ENCODE assay signal across 8 cellular contexts in the genomic region with DNA sequence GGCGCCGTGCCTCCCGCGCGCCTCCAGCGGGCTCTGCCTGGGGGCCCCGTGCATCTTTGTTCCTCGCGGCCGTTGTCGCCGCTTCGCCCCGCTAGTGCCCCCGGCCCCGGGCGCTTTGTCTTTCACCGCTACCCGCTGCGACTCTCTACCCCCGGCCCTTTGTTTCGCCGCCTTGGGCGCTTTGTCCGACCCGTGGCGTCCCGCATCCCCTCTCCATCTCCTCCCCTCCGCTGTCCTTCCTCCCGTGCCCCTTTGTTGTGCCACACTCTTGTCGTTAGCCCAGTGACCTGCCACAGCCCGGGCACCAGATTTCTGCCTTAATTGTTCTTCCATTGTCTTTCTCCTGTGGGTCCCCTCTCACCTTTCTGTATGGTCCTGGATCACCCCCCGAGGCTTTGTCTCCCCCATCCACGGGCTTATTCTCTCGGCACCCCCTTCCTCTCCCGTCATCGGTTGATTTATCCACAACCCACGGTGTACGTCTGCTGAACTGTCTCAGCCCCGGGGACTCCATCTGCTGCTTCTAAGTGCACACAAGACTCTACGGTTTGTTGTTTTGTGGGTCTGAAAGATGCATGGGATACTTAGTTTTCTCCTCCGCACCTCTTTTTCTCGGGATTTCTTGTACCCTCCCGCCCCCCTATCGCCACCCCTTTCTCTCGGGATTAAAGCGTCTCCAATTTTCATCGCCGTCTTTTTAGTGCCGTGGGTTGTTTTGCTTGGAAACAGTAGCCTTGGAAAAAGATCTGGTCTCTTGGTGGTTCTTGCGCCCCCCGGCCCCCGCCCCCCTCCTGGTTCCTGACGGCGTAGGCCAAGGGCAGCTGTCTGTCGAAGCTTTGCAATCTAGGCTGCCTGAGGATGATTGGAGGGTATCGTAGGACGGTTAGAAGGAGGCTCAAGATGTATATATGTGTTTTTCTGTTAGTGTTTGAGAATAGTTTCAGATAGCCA. TPM values are rescaled to one million over a fixed set of nuclear protein-coding genes. Genes with fewer than 3 reads are reported as not detected.
DNase-seq lines count a peak whose midpoint lies in the region; ATAC-seq and TF ChIP-seq lines count a peak whose summit lies in the region.

No MANE protein-coding gene starts in this region.

- H3K36me3 ChIP-seq in MG63 (peaks cover 22% of the 10 kb centered on the region), tibial artery (no peaks in the 10 kb centered on the region)

- H3K4me3 Mint-ChIP-seq in activated CD8-positive, alpha-beta T cell treated with anti-CD3 and anti-CD28 coated beads, Interleukin-2, amount 10 ng/mL, durations not matched to agents 7 days and 5 days: peak overlapping the region; percentile 93
- peak overlapping the region; percentile 100 for H3K4me3 Mint-ChIP-seq in endothelial cell (ENCODE audit: unreplicated experiment)
- peak overlapping the region; percentile 96 for H3K4me3 Mint-ChIP-seq in natural killer cell treated with Interleukin-12 subunit alpha and Interleukin-12 subunit beta and Interleukin-15 and Interleukin-18, amount 100 ng/mL, for 72 hours

- H3K4me1 ChIP-seq in tibial artery: peaks cover 0 to 36% (median 30%) of the 10 kb centered on the region in 4 donors

- ATAC-seq in activated CD8-positive, alpha-beta T cell treated with anti-CD3 and anti-CD28 coated beads, Interleukin-2, amount 10 ng/mL, durations not matched to agents 7 days and 5 days: no peak
- no peak for ATAC-seq in natural killer cell treated with Interleukin-12 subunit alpha and Interleukin-12 subunit beta and Interleukin-15 and Interleukin-18, amount 100 ng/mL, for 72 hours

- peaks cover 19% of the 10 kb centered on the region for H3K36me3 Mint-ChIP-seq in activated CD8-positive, alpha-beta T cell treated with anti-CD3 and anti-CD28 coated beads, Interleukin-2, amount 10 ng/mL, durations not matched to agents 7 days and 5 days (ENCODE audit: low read depth)
- peaks cover 7% of the 10 kb centered on the region for H3K36me3 Mint-ChIP-seq in endothelial cell (ENCODE audit: low read depth, unreplicated experiment)
- H3K36me3 Mint-ChIP-seq in natural killer cell treated with Interleukin-12 subunit alpha and Interleukin-12 subunit beta and Interleukin-15 and Interleukin-18, amount 100 ng/mL, for 72 hours: peaks cover 24% of the 10 kb centered on the region

- CTCF ChIA-PET in activated CD8-positive, alpha-beta T cell treated with anti-CD3 and anti-CD28 coated beads, Interleukin-2, amount 10 ng/mL, durations not matched to agents 7 days and 5 days (lab: Charles Lee): interaction anchor here (1.0 to 3.1 kb wide), 3 partner anchors 9 to 333 kb away, joined by 3 to 9 read pairs (median 4); no protein-coding TSS in a partner anchor

- H3K27ac ChIP-seq in tibial artery: peak overlapping the region; percentile 93 to 97

- H3K4me1 Mint-ChIP-seq in activated CD8-positive, alpha-beta T cell treated with anti-CD3 and anti-CD28 coated beads, Interleukin-2, amount 10 ng/mL, durations not matched to agents 7 days and 5 days (ENCODE audit: low read depth): peaks cover 37% of the 10 kb centered on the region
- peaks cover 16% of the 10 kb centered on the region for H3K4me1 Mint-ChIP-seq in endothelial cell (ENCODE audit: unreplicated experiment)
- peaks cover 53 to 58% of the 10 kb centered on the region in 2 donors for H3K4me1 Mint-ChIP-seq in natural killer cell treated with Interleukin-12 subunit alpha and Interleukin-12 subunit beta and Interleukin-15 and Interleukin-18, amount 100 ng/mL, for 72 hours (ENCODE audit: low read depth in 2 of 2)

- POLR2A ChIA-PET in activated CD8-positive, alpha-beta T cell treated with anti-CD3 and anti-CD28 coated beads, Interleukin-2, amount 10 ng/mL, durations not matched to agents 7 days and 5 days (lab: Charles Lee): interaction anchor here (2.8 kb wide), 1 partner anchor 124 kb away, joined by 15 read pairs; no protein-coding TSS in a partner anchor

- H3K27ac Mint-ChIP-seq in activated CD8-positive, alpha-beta T cell treated with anti-CD3 and anti-CD28 coated beads, Interleukin-2, amount 10 ng/mL, durations not matched to agents 7 days and 5 days: peak overlapping the region; percentile 89
- H3K27ac Mint-ChIP-seq in endothelial cell (ENCODE audit: unreplicated experiment): peak overlapping the region; percentile 97
- peak overlapping the region; percentile 89 to 94 for H3K27ac Mint-ChIP-seq in natural killer cell treated with Interleukin-12 subunit alpha and Interleukin-12 subunit beta and Interleukin-15 and Interleukin-18, amount 100 ng/mL, for 72 hours

- H3K27me3 ChIP-seq in MG63 (no peaks in the 10 kb centered on the region), tibial artery (no peaks in the 10 kb centered on the region)

- peak overlapping the region; percentile 74 for H3K4me3 ChIP-seq in MG63
- H3K4me3 ChIP-seq in tibial artery: peak overlapping the region; percentile 65 to 73

- no peaks in the 10 kb centered on the region for H3K27me3 Mint-ChIP-seq in activated CD8-positive, alpha-beta T cell treated with anti-CD3 and anti-CD28 coated beads, Interleukin-2, amount 10 ng/mL, durations not matched to agents 7 days and 5 days (ENCODE audit: low read depth)
- peaks cover 17% of the 10 kb centered on the region for H3K27me3 Mint-ChIP-seq in endothelial cell (ENCODE audit: unreplicated experiment)
- no peaks in the 10 kb centered on the region for H3K27me3 Mint-ChIP-seq in natural killer cell treated with Interleukin-12 subunit alpha and Interleukin-12 subunit beta and Interleukin-15 and Interleukin-18, amount 100 ng/mL, for 72 hours

- TF ChIP-seq CTCF in endothelial cell (IDR thresholded peaks at IDR 0.05; ENCODE audit: unreplicated experiment) (no peak), tibial artery (IDR thresholded peaks at IDR 0.05) (no peak)

- intact Hi-C loops in tibial artery (cut with DNase I; ENCODE audit: low total_unique reads): loop anchor here (5.0 kb wide), 1 partner anchor 409 kb away; the partner anchor contains the start of gene SMIM20

- H3K9me3 Mint-ChIP-seq in activated CD8-positive, alpha-beta T cell treated with anti-CD3 and anti-CD28 coated beads, Interleukin-2, amount 10 ng/mL, durations not matched to agents 7 days and 5 days (ENCODE audit: insufficient read depth): peaks cover 9% of the 10 kb centered on the region
- H3K9me3 Mint-ChIP-seq in endothelial cell (ENCODE audit: unreplicated experiment): no peaks in the 10 kb centered on the region
- peaks cover 12% of the 10 kb centered on the region for H3K9me3 Mint-ChIP-seq in natural killer cell treated with Interleukin-12 subunit alpha and Interleukin-12 subunit beta and Interleukin-15 and Interleukin-18, amount 100 ng/mL, for 72 hours

- DNase-seq in D341Med (ENCODE audit: low spot score): peak; percentile 48
- DNase-seq in MG63: peak; percentile 52
- DNase-seq in activated CD8-positive, alpha-beta T cell treated with anti-CD3 and anti-CD28 coated beads, Interleukin-2, amount 10 ng/mL, durations not matched to agents 7 days and 5 days: peak; percentile 54
- peak; percentile 40 for DNase-seq in endothelial cell (ENCODE audit: low spot score)
- peak; percentile 60 for DNase-seq in natural killer cell treated with Interleukin-12 subunit alpha and Interleukin-12 subunit beta and Interleukin-15 and Interleukin-18, amount 100 ng/mL, for 72 hours (ENCODE audit: low spot score)
- peak; percentile 31 to 70 for DNase-seq in tibial artery
- DNase-seq in NCI-H526 treated with DMSO at 0.1 percent for 48 hours (lab: John Stamatoyannopoulos, UW): no peak
- DNase-seq in NCI-H2107 treated with DMSO at 0.1 percent for 48 hours (lab: John Stamatoyannopoulos, UW; ENCODE audit: unreplicated experiment): no peak

- H3K9me3 ChIP-seq in MG63 (peaks cover 3% of the 10 kb centered on the region), tibial artery (no peaks in the 10 kb centered on the region)

RNA-seq across cellular contexts. Expression of gene RBPJ, which starts 0.8 kb away (rescaled TPM):
- 50.7 and 59.4 TPM in 2 replicates for total RNA-seq in MG63 (2014; rRNA removed; shearing (Covaris generic); ENCODE audit: low replicate concordance)
- total RNA-seq in activated CD8-positive, alpha-beta T cell treated with anti-CD3 and anti-CD28 coated beads, Interleukin-2, amount 10 ng/mL, durations not matched to agents 7 days and 5 days: 10 to 100 TPM; 61.7 to 72.3 TPM
- total RNA-seq in endothelial cell (ENCODE audit: unreplicated experiment): 47.9 TPM
- total RNA-seq in natural killer cell treated with Interleukin-12 subunit alpha and Interleukin-12 subunit beta and Interleukin-15 and Interleukin-18, amount 100 ng/mL, for 72 hours: 100 to 1,000 TPM; 179 to 212 TPM

Comparison
In these comparisons a context has a peak if more than half of its experiments do, and no peak if none do; other contexts are left out.
1. DNase-seq: peak in D341Med (single experiment), MG63 (single experiment), activated CD8-positive, alpha-beta T cell treated with anti-CD3 and anti-CD28 coated beads, Interleukin-2, amount 10 ng/mL, durations not matched to agents 7 days and 5 days (single experiment), endothelial cell (single experiment), natural killer cell treated with Interleukin-12 subunit alpha and Interleukin-12 subunit beta and Interleukin-15 and Interleukin-18, amount 100 ng/mL, for 72 hours (single experiment) and tibial artery (2 of 2); none in NCI-H526 treated with DMSO at 0.1 percent for 48 hours (single experiment) and NCI-H2107 treated with DMSO at 0.1 percent for 48 hours (single experiment).
2. Peak in every context shown above with its lines, with median percentiles within 50 percentile points of each other: H3K27ac Mint-ChIP-seq and H3K4me3 Mint-ChIP-seq.